ENCODE assay signal across 19 cellular contexts in genomic region chr22:46430961-46431838, GRCh38.
DNase-seq lines count a peak whose midpoint lies in the region; ATAC-seq and TF ChIP-seq lines count a peak whose summit lies in the region.
"Had no signal": no experiment of that assay in that cellular context is flagged by ENCODE, and none has a peak within 500 bp of the region (broad histone marks: within the 10 kb centered on the region; RNA-seq: fewer than 3 reads in every experiment).

No MANE protein-coding gene starts in this region.

- H3K36me3 ChIP-seq in HEK293 (ENCODE audit: control insufficient read depth in 2 of 2, insufficient read depth in 1 of 2, low read length in 2 of 2) = peaks cover 0 to 18% of the 10 kb centered on the region in 2 experiments; a peak in 1 of 3 replicates
- no peaks in the 10 kb centered on the region for H3K36me3 ChIP-seq in colonic mucosa
- peaks cover 0 to 22% of the 10 kb centered on the region in 2 donors for H3K36me3 ChIP-seq in neuronal stem cell (replicated peaks in 1 of 2; ENCODE audit: control insufficient read depth in 2 of 2, insufficient read depth in 2 of 2, low read length in 2 of 2)
- H3K36me3 ChIP-seq: neutrophil had no signal

- no peak overlapping the region for H3K4me3 Mint-ChIP-seq in activated T-cell treated with anti-CD3 and anti-CD28 coated beads, Interleukin-2, amount 50 U/mL, for 24 hours

- H3K27me3 Mint-ChIP-seq in activated T-cell treated with anti-CD3 and anti-CD28 coated beads, Interleukin-2, amount 50 U/mL, for 24 hours = no peaks in the 10 kb centered on the region

- H2BK12ac ChIP-seq in neuronal stem cell (ENCODE audit: low read length) = no peak overlapping the region

- H3K36me3 Mint-ChIP-seq in activated T-cell treated with anti-CD3 and anti-CD28 coated beads, Interleukin-2, amount 50 U/mL, for 24 hours (ENCODE audit: low read depth) = no peaks in the 10 kb centered on the region

- no peaks in the 10 kb centered on the region for H3K79me1 ChIP-seq in neuronal stem cell (ENCODE audit: low read depth, low read length)

- WGBS in neuronal stem cell (ENCODE audit: extremely low coverage in 2 of 2, insufficient read length in 2 of 2, insufficient replicate concordance in 1 of 2), 2 donors = no CpG with 5 or more reads among the region's 34 CpGs

- H3K4me1 Mint-ChIP-seq in activated T-cell treated with anti-CD3 and anti-CD28 coated beads, Interleukin-2, amount 50 U/mL, for 24 hours (ENCODE audit: low read depth) = peaks cover 14% of the 10 kb centered on the region

- no peaks in the 10 kb centered on the region for H3K9me3 Mint-ChIP-seq in activated T-cell treated with anti-CD3 and anti-CD28 coated beads, Interleukin-2, amount 50 U/mL, for 24 hours

- no peak for TF ChIP-seq CTCF in HEK293 (tag by site-specific recombination; IDR thresholded peaks at IDR 0.05)
- no peak for TF ChIP-seq CTCF in colonic mucosa (IDR thresholded peaks at IDR 0.05)
- no peak for TF ChIP-seq CTCF in GM20000 (IDR thresholded peaks at IDR 0.05; ENCODE audit: extremely low read depth, missing control alignments)

- peak overlapping the region; percentile 24 for H2AK5ac ChIP-seq in neuronal stem cell (ENCODE audit: low read depth, low read length)

- H2BK5ac ChIP-seq in neuronal stem cell (ENCODE audit: low read length) = no peak overlapping the region

- H4K8ac ChIP-seq in neuronal stem cell (ENCODE audit: low read depth, low read length) = no peak overlapping the region

- no peak overlapping the region for H2AFZ ChIP-seq in neuronal stem cell (ENCODE audit: low read length)

- no peak overlapping the region for H2BK120ac ChIP-seq in neuronal stem cell (ENCODE audit: low read depth, low read length)

- peak overlapping the region; percentile 10 for H3K23ac ChIP-seq in neuronal stem cell (ENCODE audit: low read depth, low read length, poor library complexity)

- no peak for ATAC-seq in HG03097 (IDR thresholded peaks at IDR 0.05; ENCODE audit: low FRiP score, unreplicated experiment)
- ATAC-seq: right cardiac atrium had no signal

- peak overlapping the region; percentile 47 for H3K14ac ChIP-seq in neuronal stem cell (ENCODE audit: low read length)

- H3K4me3 ChIP-seq in HEK293 (ENCODE audit: low read depth, low read length) = no peak overlapping the region
- H3K4me3 ChIP-seq in colonic mucosa = no peak overlapping the region
- H3K4me3 ChIP-seq in neuronal stem cell (ENCODE audit: low read length in 2 of 2) = no peak overlapping the region

- H3K9me3 ChIP-seq in HEK293 (ENCODE audit: control insufficient read depth, insufficient read depth, low read depth, low read length) = no peaks in the 10 kb centered on the region
- H3K9me3 ChIP-seq in colonic mucosa = no peaks in the 10 kb centered on the region
- peaks cover 0 to 12% of the 10 kb centered on the region in 2 donors for H3K9me3 ChIP-seq in neuronal stem cell (replicated peaks in 1 of 2; ENCODE audit: control insufficient read depth in 2 of 2, insufficient read depth in 1 of 2, low read depth in 1 of 2, low read length in 2 of 2)
- H3K9me3 ChIP-seq: neutrophil had no signal

- no peak overlapping the region for H3K4me2 ChIP-seq in neuronal stem cell (ENCODE audit: insufficient read depth, low read length, poor library complexity, severe bottlenecking)

- CTCF ChIA-PET in HEK293 (lab: Yijun Ruan, JAX) = interaction anchor here (0.6 kb wide), 1 partner anchor 63 kb away, joined by 3 read pairs; no protein-coding TSS in a partner anchor

- H3K27ac ChIP-seq in HEK293 (ENCODE audit: extremely low read depth, low read depth, low read length) (no peak overlapping the region), colonic mucosa (peak overlapping the region; percentile 27), neuronal stem cell (replicated peaks; ENCODE audit: low read length) (no peak overlapping the region)
- H3K27ac ChIP-seq: neutrophil had no signal

- no peaks in the 10 kb centered on the region for H3K27me3 ChIP-seq in colonic mucosa
- no peaks in the 10 kb centered on the region for H3K27me3 ChIP-seq in neuronal stem cell (ENCODE audit: control insufficient read depth in 3 of 3, insufficient read depth in 3 of 3, low read depth in 1 of 3, low read length in 3 of 3)
- H3K27me3 ChIP-seq: neutrophil had no signal

- no peaks in the 10 kb centered on the region for H3K4me1 ChIP-seq in HEK293 (ENCODE audit: control insufficient read depth, insufficient read depth, low read length)
- peaks cover 6% of the 10 kb centered on the region for H3K4me1 ChIP-seq in colonic mucosa
- H3K4me1 ChIP-seq in neuronal stem cell (ENCODE audit: control insufficient read depth in 2 of 2, insufficient read depth in 1 of 2, low read depth in 1 of 2, low read length in 2 of 2) = peaks cover 0 to 3% of the 10 kb centered on the region in 2 donors

- peak overlapping the region; percentile 30 to 79 for H3K9ac ChIP-seq in colonic mucosa (ENCODE audit: low read depth in 2 of 2, low read length in 2 of 2)
- H3K9ac ChIP-seq in neuronal stem cell (ENCODE audit: low read depth, low read length, poor library complexity) = peak overlapping the region; percentile 25

- H3K18ac ChIP-seq in neuronal stem cell (ENCODE audit: low read length) = peak overlapping the region; percentile 71

- no peak overlapping the region for H2BK15ac ChIP-seq in neuronal stem cell (ENCODE audit: low read length)

- H3K27ac Mint-ChIP-seq in activated T-cell treated with anti-CD3 and anti-CD28 coated beads, Interleukin-2, amount 50 U/mL, for 24 hours = peak overlapping the region; percentile 77

- no peak overlapping the region for H4K91ac ChIP-seq in neuronal stem cell (ENCODE audit: low read depth, low read length, poor library complexity)

- no peak for DNase-seq in activated T-cell treated with anti-CD3 and anti-CD28 coated beads, Interleukin-2, amount 50 U/mL, for 24 hours
- DNase-seq in activated T-cell treated with anti-CD3 and anti-CD28 coated beads, Interleukin-2, amount 50 U/mL, for 1 hour = no peak
- DNase-seq in colonic mucosa = peak; percentile 70
- DNase-seq in neuronal stem cell (ENCODE audit: low spot score) = no peak
- DNase-seq in GM20000 (ENCODE audit: low spot score) = no peak
- DNase-seq in dermis blood vessel endothelial cell = no peak
- DNase-seq: ACHN; activated CD4-positive, alpha-beta T cell treated with anti-CD3 and anti-CD28 coated beads for 1 hour; cerebellar nuclear complex; islet precursor cell; mesenchymal stem cell; MM.1S; NCI-H187; NCI-H446; right cardiac atrium; SHP77 had no signal

- H3K4ac ChIP-seq in neuronal stem cell (ENCODE audit: low read length) = no peak overlapping the region

- POLR2A ChIA-PET in HEK293 (lab: Yijun Ruan, JAX) = no interaction called here

- intact Hi-C loops in colonic mucosa (cut with DNase I) = no loop called here

TF ChIP-seq in HEK293, 187 proteins besides CTCF, POLR2A, EP300 and RAD21:
- TF ChIP-seq ZNF223 (tag by site-specific recombination; IDR thresholded peaks at IDR 0.05) = no peak
- 0 out of 2 replicates have a peak, but pooled peaks have one; percentile 18 for TF ChIP-seq ZIC2 (tag by site-specific recombination; IDR thresholded peaks at IDR 0.05)
- TF ChIP-seq REST (tag by site-specific recombination; IDR thresholded peaks at IDR 0.05) = no peak
- no peak for TF ChIP-seq ZNF133 (tag by site-specific recombination; IDR thresholded peaks at IDR 0.05)
- no peak for TF ChIP-seq ZNF146 (tag by site-specific recombination; IDR thresholded peaks at IDR 0.05)
